18 cellular contexts compared by ENCODE assay signal in genomic region chr21:28148400-28149064, GRCh38.
A peak's percentile ranks its signal among the peaks of the same experiment; 100 is the strongest.
DNase-seq lines count a peak whose midpoint lies in the region; ATAC-seq and TF ChIP-seq lines count a peak whose summit lies in the region.
"Had no signal": no experiment of that assay in that cellular context is flagged by ENCODE, and none has a peak within 500 bp of the region (broad histone marks: within the 10 kb centered on the region; RNA-seq: fewer than 3 reads in every experiment).

No MANE protein-coding gene starts in this region.

- TF ChIP-seq CTCF in MCF 10A (IDR thresholded peaks at IDR 0.05; ENCODE audit: unreplicated experiment) (no peak), breast epithelium (IDR thresholded peaks at IDR 0.05) (no peak), body of pancreas (IDR thresholded peaks at IDR 0.05) (peak in 3 of 7 experiments; percentile 11 to 13 (median 12)), testis (IDR thresholded peaks at IDR 0.05) (no peak)

- H3K9me3 ChIP-seq in breast epithelium = no peaks in the 10 kb centered on the region
- H3K9me3 ChIP-seq in body of pancreas = no peaks in the 10 kb centered on the region
- H3K9me3 ChIP-seq in testis = no peaks in the 10 kb centered on the region
- H3K9me3 ChIP-seq: suprapubic skin had no signal

- H3K4me1 Mint-ChIP-seq in MCF 10A (ENCODE audit: insufficient read depth, unreplicated experiment) = peaks cover 15% of the 10 kb centered on the region
- no peaks in the 10 kb centered on the region for H3K4me1 Mint-ChIP-seq in activated T-helper 2 cell treated with anti-CD3 and anti-CD28 coated beads, Interferon-gamma antibody, Interleukin-2, Interleukin-4, amounts not matched to agents 10 μg/mL and 5 μg/mL and 100 μg/mL, durations not matched to agents 14 hours and 24 hours and 36 hours (ENCODE audit: low read depth)
- H3K4me1 Mint-ChIP-seq: CD4-positive, alpha-beta memory T cell; central memory CD8-positive, alpha-beta T cell; naive B cell had no signal

- H3K27me3 ChIP-seq in breast epithelium (no peaks in the 10 kb centered on the region), body of pancreas (no peaks in the 10 kb centered on the region), testis (no peaks in the 10 kb centered on the region)
- H3K27me3 ChIP-seq: suprapubic skin had no signal

- no peaks in the 10 kb centered on the region for H3K36me3 ChIP-seq in breast epithelium
- H3K36me3 ChIP-seq in body of pancreas (replicated peaks in 1 of 2; ENCODE audit: insufficient read depth in 1 of 2, low read depth in 2 of 2) = no peaks in the 10 kb centered on the region
- H3K36me3 ChIP-seq in testis (ENCODE audit: low read depth, missing control alignments) = no peaks in the 10 kb centered on the region
- H3K36me3 ChIP-seq: suprapubic skin had no signal

- DNase-seq in MCF 10A (ENCODE audit: unreplicated experiment) = peak; percentile 44
- DNase-seq in breast epithelium (ENCODE audit: low spot score in 2 of 2) = no peak
- DNase-seq in body of pancreas = peak; percentile 38 to 70 (median 58)
- DNase-seq in inferior parietal cortex (ENCODE audit: extremely low spot score) = peak; percentile 40
- peak; percentile 29 for DNase-seq in testis
- no peak for DNase-seq in activated T-helper 2 cell treated with anti-CD3 and anti-CD28 coated beads, Interferon-gamma antibody, Interleukin-2, Interleukin-4, amounts not matched to agents 10 μg/mL and 5 μg/mL and 100 μg/mL, durations not matched to agents 14 hours and 24 hours and 36 hours (ENCODE audit: low spot score)
- DNase-seq in effector CD4-positive, alpha-beta T cell = no peak
- DNase-seq: activated CD4-positive, CD25-positive, alpha-beta regulatory T cell; CD4-positive, alpha-beta memory T cell; KG1; naive B cell; NCI-H1436; NCI-H524 treated with DMSO at 0.1 percent for 48 hours had no signal

- no peaks in the 10 kb centered on the region for H3K9me3 Mint-ChIP-seq in MCF 10A (ENCODE audit: unreplicated experiment)
- no peaks in the 10 kb centered on the region for H3K9me3 Mint-ChIP-seq in activated T-helper 2 cell treated with anti-CD3 and anti-CD28 coated beads, Interferon-gamma antibody, Interleukin-2, Interleukin-4, amounts not matched to agents 10 μg/mL and 5 μg/mL and 100 μg/mL, durations not matched to agents 14 hours and 24 hours and 36 hours
- H3K9me3 Mint-ChIP-seq: central memory CD8-positive, alpha-beta T cell; T-helper 1 cell treated with Interleukin-12 subunit alpha and Interleukin-12 subunit beta and Interleukin-4 antibody, amounts not matched to agents 30 μg/mL and 1 μg/mL, for 36 hours had no signal

- no TSS peak for BruUV-seq in MCF 10A (replicated peaks; lab: Mats Ljungman, UMichigan)

- intact Hi-C loops in MCF 10A (cut with micrococcal nuclease) = no loop called here
- intact Hi-C loops in breast epithelium (cut with DNase I; ENCODE audit: low total_unique reads) = no loop called here
- intact Hi-C loops in body of pancreas (cut with DNase I) = no loop called here
- intact Hi-C loops in testis (cut with DNase I; ENCODE audit: low total_unique reads) = no loop called here
- intact Hi-C loops in activated T-helper 2 cell treated with anti-CD3 and anti-CD28 coated beads, Interferon-gamma antibody, Interleukin-2, Interleukin-4, amounts not matched to agents 10 μg/mL and 5 μg/mL and 100 μg/mL, durations not matched to agents 14 hours and 24 hours and 36 hours (cut with micrococcal nuclease) = no loop called here

- H3K27ac ChIP-seq in breast epithelium = no peak overlapping the region
- H3K27ac ChIP-seq in body of pancreas = peak overlapping the region in 1 of 4 donors; percentile 50
- H3K27ac ChIP-seq in testis = no peak overlapping the region
- H3K27ac ChIP-seq: suprapubic skin had no signal

- H3K4me1 ChIP-seq in breast epithelium (no peaks in the 10 kb centered on the region), body of pancreas (peaks cover 12% of the 10 kb centered on the region), testis (no peaks in the 10 kb centered on the region)

- no peaks in the 10 kb centered on the region for H3K27me3 Mint-ChIP-seq in MCF 10A (ENCODE audit: insufficient read depth, unreplicated experiment)
- H3K27me3 Mint-ChIP-seq in activated T-helper 2 cell treated with anti-CD3 and anti-CD28 coated beads, Interferon-gamma antibody, Interleukin-2, Interleukin-4, amounts not matched to agents 10 μg/mL and 5 μg/mL and 100 μg/mL, durations not matched to agents 14 hours and 24 hours and 36 hours (ENCODE audit: low read depth) = no peaks in the 10 kb centered on the region
- H3K27me3 Mint-ChIP-seq: activated naive CD8-positive, alpha-beta T cell; CD4-positive, alpha-beta memory T cell; central memory CD8-positive, alpha-beta T cell; naive B cell had no signal

- H3K4me3 ChIP-seq in breast epithelium (no peak overlapping the region), body of pancreas (no peak overlapping the region), testis (no peak overlapping the region)
- H3K4me3 ChIP-seq: suprapubic skin had no signal

- TF ChIP-seq POLR2A in breast epithelium (IDR thresholded peaks at IDR 0.05) (no peak), body of pancreas (IDR thresholded peaks at IDR 0.05) (no peak), testis (IDR thresholded peaks at IDR 0.05) (no peak)

- no peak overlapping the region for H3K4me3 Mint-ChIP-seq in MCF 10A (ENCODE audit: unreplicated experiment)
- no peak overlapping the region for H3K4me3 Mint-ChIP-seq in activated T-helper 2 cell treated with anti-CD3 and anti-CD28 coated beads, Interferon-gamma antibody, Interleukin-2, Interleukin-4, amounts not matched to agents 10 μg/mL and 5 μg/mL and 100 μg/mL, durations not matched to agents 14 hours and 24 hours and 36 hours (ENCODE audit: low read depth)
- H3K4me3 Mint-ChIP-seq: activated naive CD8-positive, alpha-beta T cell; CD4-positive, alpha-beta memory T cell; central memory CD8-positive, alpha-beta T cell; naive B cell; T-helper 1 cell treated with Interleukin-12 subunit alpha and Interleukin-12 subunit beta and Interleukin-4 antibody, amounts not matched to agents 30 μg/mL and 1 μg/mL, for 36 hours had no signal

- ATAC-seq in body of pancreas (peak; percentile 91), HG03159 (IDR thresholded peaks at IDR 0.05; ENCODE audit: unreplicated experiment) (no peak)

- H3K36me3 Mint-ChIP-seq in MCF 10A (ENCODE audit: insufficient read depth, unreplicated experiment) = no peaks in the 10 kb centered on the region
- H3K36me3 Mint-ChIP-seq in activated T-helper 2 cell treated with anti-CD3 and anti-CD28 coated beads, Interferon-gamma antibody, Interleukin-2, Interleukin-4, amounts not matched to agents 10 μg/mL and 5 μg/mL and 100 μg/mL, durations not matched to agents 14 hours and 24 hours and 36 hours (ENCODE audit: low read depth) = no peaks in the 10 kb centered on the region
- H3K36me3 Mint-ChIP-seq: activated naive CD8-positive, alpha-beta T cell; CD4-positive, alpha-beta memory T cell; naive B cell had no signal

- 32 to 37% methylated on average over 4 of the region's 4 CpGs for WGBS in body of pancreas, 2 donors
- WGBS in testis, 2 donors = 76 to 83% methylated on average over 4 of the region's 4 CpGs

- peak overlapping the region; percentile 3 for H3K27ac Mint-ChIP-seq in MCF 10A (ENCODE audit: low read depth, unreplicated experiment)
- no peak overlapping the region for H3K27ac Mint-ChIP-seq in activated T-helper 2 cell treated with anti-CD3 and anti-CD28 coated beads, Interferon-gamma antibody, Interleukin-2, Interleukin-4, amounts not matched to agents 10 μg/mL and 5 μg/mL and 100 μg/mL, durations not matched to agents 14 hours and 24 hours and 36 hours
- H3K27ac Mint-ChIP-seq: activated naive CD8-positive, alpha-beta T cell; CD4-positive, alpha-beta memory T cell; naive B cell; T-helper 1 cell treated with Interleukin-12 subunit alpha and Interleukin-12 subunit beta and Interleukin-4 antibody, amounts not matched to agents 30 μg/mL and 1 μg/mL, for 36 hours had no signal

- CTCF ChIA-PET in MCF 10A (lab: Yijun Ruan, JAX) = no interaction called here

- POLR2A ChIA-PET in MCF 10A (lab: Yijun Ruan, JAX) = no interaction called here

Comparison
In these comparisons a context has a peak if more than half of its experiments do, and no peak if none do; other contexts are left out.
1. DNase-seq: peak in MCF 10A (single experiment), body of pancreas (4 of 4), inferior parietal cortex (single experiment) and testis (single experiment); none in breast epithelium (0 of 2), activated T-helper 2 cell treated with anti-CD3 and anti-CD28 coated beads, Interferon-gamma antibody, Interleukin-2, Interleukin-4, amounts not matched to agents 10 μg/mL and 5 μg/mL and 100 μg/mL, durations not matched to agents 14 hours and 24 hours and 36 hours (single experiment) and effector CD4-positive, alpha-beta T cell (single experiment).